In the genomic region with DNA sequence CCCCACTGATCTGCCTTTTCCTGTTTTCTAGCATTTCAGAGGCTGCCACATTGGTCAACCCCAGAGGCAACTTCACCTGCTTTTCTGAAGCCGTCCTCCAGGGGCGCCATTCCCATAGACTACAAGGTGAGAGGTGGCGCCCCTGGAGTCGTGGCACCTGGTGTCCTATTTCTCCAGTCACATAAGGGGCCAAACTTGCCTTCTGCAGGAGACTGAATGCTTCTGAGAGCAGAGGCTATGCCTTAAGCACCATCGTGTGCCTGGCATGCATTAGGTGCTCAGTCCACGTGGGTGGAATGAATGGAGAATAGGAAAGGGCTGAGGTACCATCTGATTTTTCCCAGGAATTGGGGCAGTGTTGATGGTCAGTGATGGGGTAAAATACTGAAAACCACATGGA, we compare ENCODE assay signal across 9 cellular contexts.
DNase-seq lines count a peak whose midpoint lies in the region; ATAC-seq, FAIRE-seq and TF ChIP-seq lines count a peak whose summit lies in the region.
"Had no signal": no experiment of that assay in that cellular context is flagged by ENCODE, and none has a peak within 500 bp of the region (broad histone marks: within the 10 kb centered on the region; RNA-seq: fewer than 3 reads in every experiment).

No MANE protein-coding gene starts in this region.

- CTCF ChIA-PET in BJ (lab: Yijun Ruan, JAX) = interaction anchor here (0.9 to 1.2 kb wide), 2 partner anchors 12 to 18 kb away, joined by 3 to 7 read pairs; no protein-coding TSS in a partner anchor

- peak; percentile 49 for TF ChIP-seq CTCF in BJ (IDR thresholded peaks at IDR 0.05; ENCODE audit: insufficient read depth, low read depth, low read length)

- H3K4me1 Mint-ChIP-seq in effector memory CD8-positive, alpha-beta T cell (ENCODE audit: low read depth in 2 of 2) = peaks cover 0 to 1% of the 10 kb centered on the region in 2 donors

- no peak overlapping the region for H3K4me3 Mint-ChIP-seq in effector memory CD8-positive, alpha-beta T cell
- H3K4me3 Mint-ChIP-seq: IgD-negative memory B cell had no signal

- no peaks in the 10 kb centered on the region for H3K4me1 ChIP-seq in effector memory CD4-positive, alpha-beta T cell (ENCODE audit: control insufficient read depth, insufficient read depth, low read length, poor library complexity, severe bottlenecking)

- POLR2A ChIA-PET in BJ (lab: Charles Lee) = no interaction called here

- ATAC-seq in effector memory CD8-positive, alpha-beta T cell (replicated peaks) = no peak
- ATAC-seq in GM21786 (IDR thresholded peaks at IDR 0.05; ENCODE audit: unreplicated experiment) = no peak

- peaks cover 55 to 74% of the 10 kb centered on the region in 2 donors for H3K27me3 Mint-ChIP-seq in effector memory CD8-positive, alpha-beta T cell

- peaks cover 1 to 7% of the 10 kb centered on the region in 2 donors for H3K9me3 Mint-ChIP-seq in effector memory CD8-positive, alpha-beta T cell

- H3K36me3 ChIP-seq in BJ (ENCODE audit: control insufficient read depth, insufficient read depth, low read length) = no peaks in the 10 kb centered on the region
- H3K36me3 ChIP-seq in effector memory CD4-positive, alpha-beta T cell (ENCODE audit: control insufficient read depth, insufficient read depth, low read length) = no peaks in the 10 kb centered on the region

- no peak overlapping the region for H3K27ac Mint-ChIP-seq in effector memory CD8-positive, alpha-beta T cell
- H3K27ac Mint-ChIP-seq: IgD-negative memory B cell had no signal

- no peak for TF ChIP-seq POLR2A in GM12891 (IDR thresholded peaks at IDR 0.05; ENCODE audit: low read depth, low read length)

- H3K9me3 ChIP-seq in effector memory CD4-positive, alpha-beta T cell (ENCODE audit: control insufficient read depth, low read length) = no peaks in the 10 kb centered on the region

- no peaks in the 10 kb centered on the region for H3K27me3 ChIP-seq in BJ (ENCODE audit: control insufficient read depth, insufficient read depth, low read length)
- peaks cover 3% of the 10 kb centered on the region for H3K27me3 ChIP-seq in effector memory CD4-positive, alpha-beta T cell (replicated peaks; ENCODE audit: control insufficient read depth, insufficient read depth, low read length, poor library complexity, severe bottlenecking)

- no peak overlapping the region for H3K27ac ChIP-seq in effector memory CD4-positive, alpha-beta T cell (ENCODE audit: insufficient read depth, low read length, poor library complexity, severe bottlenecking)

- FAIRE-seq in GM12891 (lab: Jason Lieb, UNC) = peak; percentile 50

- no peak overlapping the region for H3K4me3 ChIP-seq in BJ (ENCODE audit: low read depth, low read length)
- H3K4me3 ChIP-seq in effector memory CD4-positive, alpha-beta T cell (ENCODE audit: insufficient read depth, low read depth, low read length, poor library complexity, severe bottlenecking) = no peak overlapping the region

- DNase-seq in BJ (ENCODE audit: low read depth) (no peak), GM12891 (ENCODE audit: insufficient read length, low spot score) (peak; percentile 39), RPMI8226 (peak; percentile 78), iPS DF 4.7 (ENCODE audit: extremely low read depth, low spot score) (peak; percentile 58)
- no peak for DNase-seq in effector memory CD8-positive, alpha-beta T cell
- no peak for DNase-seq in effector memory CD4-positive, alpha-beta T cell
- no peak for DNase-seq in effector CD4-positive, alpha-beta T cell

- no peaks in the 10 kb centered on the region for H3K36me3 Mint-ChIP-seq in effector memory CD8-positive, alpha-beta T cell (ENCODE audit: insufficient read depth)
- H3K36me3 Mint-ChIP-seq: IgD-negative memory B cell had no signal

TF ChIP-seq in GM12891, 5 proteins besides CTCF, POLR2A, EP300 and RAD21:
- TF ChIP-seq TAF1 (IDR thresholded peaks at IDR 0.05; ENCODE audit: low read depth, low read length) (no peak), POU2F2 (IDR thresholded peaks at IDR 0.05; ENCODE audit: low read depth, low read length) (no peak), PAX5 (IDR thresholded peaks at IDR 0.05; ENCODE audit: insufficient read depth, low read length, severe bottlenecking) (no peak), POLR2AphosphoS5 (IDR thresholded peaks at IDR 0.05; ENCODE audit: low read depth, low read length) (no peak), SPI1 (IDR thresholded peaks at IDR 0.05; ENCODE audit: low read depth, low read length) (no peak)
TF ChIP-seq in GM12891: peak in this region for 0.

Comparison
In these comparisons a context has a peak if more than half of its experiments do, and no peak if none do; other contexts are left out.
1. DNase-seq: peak in GM12891 (single experiment), RPMI8226 (single experiment) and iPS DF 4.7 (single experiment); none in BJ (single experiment), effector memory CD8-positive, alpha-beta T cell (0 of 3), effector memory CD4-positive, alpha-beta T cell (0 of 3) and effector CD4-positive, alpha-beta T cell (single experiment).